32 cellular contexts compared by ENCODE assay signal in the genomic region with DNA sequence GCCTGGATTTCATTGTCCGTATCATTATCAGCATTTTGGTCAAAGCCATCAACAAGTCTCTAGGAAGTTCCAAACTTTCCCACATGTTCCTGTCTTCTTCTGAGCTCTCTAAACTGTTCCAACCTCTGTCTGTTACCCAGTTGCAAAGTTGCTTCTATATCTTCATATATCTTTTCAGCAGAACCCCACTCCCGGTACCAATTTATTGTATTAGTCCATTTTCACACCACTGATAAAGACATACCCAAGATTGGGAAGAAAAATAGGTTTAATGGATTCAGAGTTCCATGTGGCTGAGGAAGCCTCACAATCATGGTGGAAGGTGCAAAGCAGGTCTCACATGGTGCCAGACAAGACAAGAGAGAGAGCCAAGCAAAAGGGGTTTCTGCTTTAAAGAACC.
"Had no signal": no experiment of that assay in that cellular context is flagged by ENCODE, and none has a peak within 500 bp of the region (broad histone marks: within the 10 kb centered on the region; RNA-seq: fewer than 3 reads in every experiment).

No MANE protein-coding gene starts in this region.

- H3K9me3 ChIP-seq: adrenal gland had no signal

- H3K4me1 ChIP-seq: adrenal gland, ascending aorta, body of pancreas, breast epithelium had no signal

- ATAC-seq: activated naive CD4-positive, alpha-beta T cell treated with anti-CD3 and anti-CD28 coated beads, Interleukin-2, amount 50 U/mL, for 72 hours; activated naive CD8-positive, alpha-beta T cell treated with anti-CD3 and anti-CD28 coated beads, Interleukin-2, amount 50 U/mL, for 24 hours; activated T-cell treated with anti-CD3 and anti-CD28 coated beads, Interleukin-2, amount 50 U/mL, for 4 hours; activated T-cell treated with anti-CD3 and anti-CD28 coated beads, Interleukin-2, amount 50 U/mL, for 72 hours; activated T-helper 17 cell treated with anti-CD3 and anti-CD28 coated beads, Interleukin-2, amount 50 U/mL, for 72 hours; body of pancreas had no signal

- FAIRE-seq: astrocyte, bronchial epithelial cell had no signal

- H3K4me3 ChIP-seq: adrenal gland, ascending aorta, body of pancreas, breast epithelium, cardiac muscle cell had no signal

- H3K27me3 ChIP-seq: adrenal gland, ascending aorta, body of pancreas, brain microvascular endothelial cell, breast epithelium, cardiac muscle cell had no signal

- H3K27ac ChIP-seq: adrenal gland, ascending aorta, body of pancreas, brain microvascular endothelial cell, breast epithelium, cardiac muscle cell had no signal

- DNase-seq: activated effector memory CD4-positive, alpha-beta T cell treated with anti-CD3 and anti-CD28 coated beads, Interleukin-2, amount 50 U/mL, for 16 hours; activated effector memory CD4-positive, alpha-beta T cell treated with Interleukin-2 at 50 U/mL for 16 hours; activated gamma-delta T cell; activated gamma-delta T cell treated with Interleukin-2 at 50 U/mL for 16 hours; activated naive CD4-positive, alpha-beta T cell; activated naive CD4-positive, alpha-beta T cell treated with anti-CD3 and anti-CD28 coated beads for 36 hours; activated naive CD4-positive, alpha-beta T cell treated with anti-CD3 and anti-CD28 coated beads, Interleukin-2, amount 10 ng/mL, durations not matched to agents 7 days and 5 days; activated naive CD4-positive, alpha-beta T cell treated with anti-CD3 and anti-CD28 coated beads, Interleukin-2, amount 50 U/mL, for 16 hours; activated naive CD4-positive, alpha-beta T cell treated with Interleukin-2 at 50 U/mL for 16 hours; activated naive CD8-positive, alpha-beta T cell treated with anti-CD3 and anti-CD28 coated beads for 36 hours; activated naive CD8-positive, alpha-beta T cell treated with anti-CD3 and anti-CD28 coated beads, Interleukin-2, amount 10 ng/mL, durations not matched to agents 7 days and 5 days; activated naive CD8-positive, alpha-beta T cell treated with anti-CD3 and anti-CD28 coated beads, Interleukin-2, amount 50 U/mL, for 24 hours; activated T-cell treated with anti-CD3 and anti-CD28 coated beads, Interleukin-2, amount 50 U/mL, for 4 hours; activated T-cell treated with anti-CD3 and anti-CD28 coated beads, Interleukin-2, amount 50 U/mL, for 48 hours; activated T-cell treated with anti-CD3 and anti-CD28 coated beads, Interleukin-2, amount 50 U/mL, for 72 hours; adrenal gland; amniotic stem cell; amygdala; anterior cingulate cortex; aorta; body of pancreas; brain microvascular endothelial cell; caudate nucleus; central memory CD4-positive, alpha-beta T cell; cerebellar nuclear complex had no signal

- H3K36me3 ChIP-seq: adrenal gland, ascending aorta, brain microvascular endothelial cell, breast epithelium, cardiac muscle cell had no signal
